ENCODE assay signal across 25 cellular contexts in genomic region chr13:38283346-38283745, GRCh38.
"Had no signal": no experiment of that assay in that cellular context is flagged by ENCODE, and none has a peak within 500 bp of the region (broad histone marks: within the 10 kb centered on the region; RNA-seq: fewer than 3 reads in every experiment).

No MANE protein-coding gene starts in this region.

- H3K4me1 Mint-ChIP-seq: activated CD4-positive, alpha-beta T cell treated with anti-CD3 and anti-CD28 coated beads for 36 hours; activated T-helper 17 cell treated with anti-CD3 and anti-CD28 coated beads, Interleukin-2, amount 50 U/mL, for 72 hours; natural killer cell; WTC11 had no signal

- H3K27ac Mint-ChIP-seq: activated CD4-positive, alpha-beta T cell treated with anti-CD3 and anti-CD28 coated beads for 36 hours; activated naive CD8-positive, alpha-beta T cell; activated T-cell treated with anti-CD3 and anti-CD28 coated beads, Interleukin-2, amount 50 U/mL, for 24 hours; activated T-helper 17 cell treated with anti-CD3 and anti-CD28 coated beads, Interleukin-2, amount 50 U/mL, for 72 hours; natural killer cell; progenitor cell of endocrine pancreas; type B pancreatic cell; WTC11 had no signal

- H3K4me3 Mint-ChIP-seq: activated CD4-positive, alpha-beta T cell treated with anti-CD3 and anti-CD28 coated beads for 36 hours; activated naive CD8-positive, alpha-beta T cell; activated T-cell treated with anti-CD3 and anti-CD28 coated beads, Interleukin-2, amount 50 U/mL, for 24 hours; activated T-helper 17 cell treated with anti-CD3 and anti-CD28 coated beads, Interleukin-2, amount 50 U/mL, for 72 hours; natural killer cell; type B pancreatic cell; WTC11 had no signal

- H3K27me3 Mint-ChIP-seq: activated CD4-positive, alpha-beta T cell treated with anti-CD3 and anti-CD28 coated beads for 36 hours; activated naive CD8-positive, alpha-beta T cell; activated T-cell treated with anti-CD3 and anti-CD28 coated beads, Interleukin-2, amount 50 U/mL, for 24 hours; progenitor cell of endocrine pancreas; type B pancreatic cell had no signal

- H3K36me3 Mint-ChIP-seq: type B pancreatic cell, WTC11 had no signal

- H3K27ac ChIP-seq: gastrocnemius medialis, left ventricle myocardium inferior, spleen, testis, vagina had no signal

- FAIRE-seq: bronchial epithelial cell had no signal

- H3K4me1 ChIP-seq: gastrocnemius medialis, left ventricle myocardium inferior, spleen, testis, vagina had no signal

- H3K4me3 ChIP-seq: gastrocnemius medialis, left ventricle myocardium inferior, spleen, testis, vagina had no signal

- H3K9me3 Mint-ChIP-seq: type B pancreatic cell had no signal

- DNase-seq: activated CD4-positive, alpha-beta T cell treated with anti-CD3 and anti-CD28 coated beads for 36 hours; activated CD4-positive, alpha-beta T cell treated with anti-CD3 and anti-CD28 coated beads, Interleukin-2, amount 50 U/mL, for 4 hours; activated CD8-positive, alpha-beta memory T cell treated with anti-CD3 and anti-CD28 coated beads for 24 hours; activated CD8-positive, alpha-beta memory T cell treated with anti-CD3 and anti-CD28 coated beads, Interleukin-2, amount 50 U/mL, for 4 hours; activated T-cell treated with anti-CD3 and anti-CD28 coated beads, Interleukin-2, amount 50 U/mL, for 24 hours; cerebellar nuclear complex; cortex of kidney; effector CD4-positive, alpha-beta T cell; gastrocnemius medialis; hypothalamus; left ventricle myocardium inferior; midbrain; natural killer cell; spleen; stimulated activated CD4-positive, alpha-beta T cell treated with anti-CD3 and anti-CD28 coated beads, Interleukin-4, amount 100 ng/mL, for 1 hour; stimulated activated naive CD4-positive, alpha-beta T cell; T-helper 9 cell; testis had no signal

- H3K27me3 ChIP-seq: gastrocnemius medialis, spleen, testis, vagina had no signal

- H3K9me3 ChIP-seq: gastrocnemius medialis, testis, vagina had no signal

- ATAC-seq: activated CD4-positive, alpha-beta T cell treated with anti-CD3 and anti-CD28 coated beads for 36 hours; activated T-helper 17 cell treated with anti-CD3 and anti-CD28 coated beads, Interleukin-2, amount 50 U/mL, for 72 hours; gastrocnemius medialis; natural killer cell; WTC11 had no signal

- H3K36me3 ChIP-seq: gastrocnemius medialis, left ventricle myocardium inferior, spleen, vagina had no signal
